In genomic region chrX:65609237-65609636, GRCh38 we compare ENCODE assay signal across 22 cellular contexts. TPM values are rescaled to one million over a fixed set of nuclear protein-coding genes. Genes with fewer than 3 reads are reported as not detected.
DNase-seq lines count a peak whose midpoint lies in the region; ATAC-seq, FAIRE-seq and TF ChIP-seq lines count a peak whose summit lies in the region.
"Had no signal": no experiment of that assay in that cellular context is flagged by ENCODE, and none has a peak within 500 bp of the region (broad histone marks: within the 10 kb centered on the region; RNA-seq: fewer than 3 reads in every experiment).

No MANE protein-coding gene starts in this region.

- POLR2A ChIA-PET in activated CD8-positive, alpha-beta T cell treated with anti-CD3 and anti-CD28 coated beads, Interleukin-2, amount 10 ng/mL, durations not matched to agents 7 days and 5 days (lab: Charles Lee), result interaction anchor here (1.1 kb wide), 1 partner anchor 59 kb away, joined by 3 read pairs; no protein-coding TSS in a partner anchor

- no peak for FAIRE-seq in keratinocyte (lab: Jason Lieb, UNC)
- no peak for FAIRE-seq in frontal cortex (lab: Jason Lieb, UNC)
- FAIRE-seq: D721Med, H1, small intestine, urothelium cell line had no signal

- CTCF ChIA-PET in activated CD8-positive, alpha-beta T cell treated with anti-CD3 and anti-CD28 coated beads, Interleukin-2, amount 10 ng/mL, durations not matched to agents 7 days and 5 days (lab: Charles Lee), result interaction anchor here (1.7 kb wide), 1 partner anchor 13 kb away, joined by 7 read pairs; no protein-coding TSS in a partner anchor

- no peak overlapping the region for H3K4me2 ChIP-seq in keratinocyte (ENCODE audit: control insufficient read depth, extremely low read depth, insufficient read depth, low read depth, low read length)
- H3K4me2 ChIP-seq: hepatocyte had no signal

- H3K27ac Mint-ChIP-seq in activated CD8-positive, alpha-beta T cell treated with anti-CD3 and anti-CD28 coated beads, Interleukin-2, amount 10 ng/mL, durations not matched to agents 7 days and 5 days, result peak overlapping the region; percentile 34
- H3K27ac Mint-ChIP-seq: activated CD4-positive, alpha-beta T cell treated with anti-CD3 and anti-CD28 coated beads, Interleukin-2, amount 10 ng/mL, durations not matched to agents 7 days and 5 days had no signal

- TF ChIP-seq CTCF in right atrium auricular region (IDR thresholded peaks at IDR 0.05) (no peak), keratinocyte (optimal IDR thresholded peaks at IDR 0.05 in 1 of 3, IDR thresholded peaks at IDR 0.05 in 1 of 3, conservative IDR thresholded peaks at IDR 0.05 in 1 of 3; ENCODE audit: extremely low read depth in 1 of 3, insufficient read depth in 2 of 3, low read length in 3 of 3) (no peak), esophagus squamous epithelium (IDR thresholded peaks at IDR 0.05) (no peak)

- no peaks in the 10 kb centered on the region for H3K9me3 ChIP-seq in right atrium auricular region
- no peaks in the 10 kb centered on the region for H3K9me3 ChIP-seq in keratinocyte (ENCODE audit: control insufficient read depth, low read depth, low read length)
- H3K9me3 ChIP-seq in esophagus squamous epithelium, result no peaks in the 10 kb centered on the region
- H3K9me3 ChIP-seq: suprapubic skin had no signal

- H3K27ac ChIP-seq in right atrium auricular region (peak overlapping the region; percentile 21 to 35), keratinocyte (ENCODE audit: control insufficient read depth, insufficient read depth, low read length) (peak overlapping the region; percentile 7), esophagus squamous epithelium (peak overlapping the region in 2 of 4 donors; percentile 17 to 28)
- H3K27ac ChIP-seq: foreskin keratinocyte, hepatocyte, suprapubic skin, VCaP had no signal

- no peaks in the 10 kb centered on the region for H4K20me1 ChIP-seq in keratinocyte (ENCODE audit: control insufficient read depth, extremely low read depth, insufficient read depth, low read length)

- 67 to 73% methylated on average over 1 to 4 of the region's 4 CpGs for WGBS in esophagus squamous epithelium, 2 donors

- H3K4me1 Mint-ChIP-seq in activated CD8-positive, alpha-beta T cell treated with anti-CD3 and anti-CD28 coated beads, Interleukin-2, amount 10 ng/mL, durations not matched to agents 7 days and 5 days (ENCODE audit: low read depth), result peaks cover 35% of the 10 kb centered on the region

- H3K36me3 Mint-ChIP-seq in activated CD8-positive, alpha-beta T cell treated with anti-CD3 and anti-CD28 coated beads, Interleukin-2, amount 10 ng/mL, durations not matched to agents 7 days and 5 days (ENCODE audit: low read depth), result peaks cover 6% of the 10 kb centered on the region

- no peaks in the 10 kb centered on the region for H3K9me3 Mint-ChIP-seq in activated CD8-positive, alpha-beta T cell treated with anti-CD3 and anti-CD28 coated beads, Interleukin-2, amount 10 ng/mL, durations not matched to agents 7 days and 5 days (ENCODE audit: insufficient read depth)

- peak overlapping the region; percentile 44 for H2AFZ ChIP-seq in keratinocyte (ENCODE audit: control insufficient read depth, low read length)
- H2AFZ ChIP-seq: hepatocyte had no signal

- no peak for TF ChIP-seq POLR2A in esophagus squamous epithelium (IDR thresholded peaks at IDR 0.05)

- intact Hi-C loops in cardiac septum (cut with DNase I), result no loop called here
- intact Hi-C loops in esophagus squamous epithelium (cut with DNase I), result no loop called here

- H3K36me3 ChIP-seq in right atrium auricular region (no peaks in the 10 kb centered on the region), keratinocyte (ENCODE audit: control insufficient read depth in 2 of 2, extremely low read depth in 1 of 2, insufficient read depth in 2 of 2, low read length in 2 of 2) (no peaks in the 10 kb centered on the region), esophagus squamous epithelium (no peaks in the 10 kb centered on the region)
- H3K36me3 ChIP-seq: suprapubic skin had no signal

- H3K27me3 Mint-ChIP-seq in activated CD8-positive, alpha-beta T cell treated with anti-CD3 and anti-CD28 coated beads, Interleukin-2, amount 10 ng/mL, durations not matched to agents 7 days and 5 days (ENCODE audit: low read depth), result no peaks in the 10 kb centered on the region
- H3K27me3 Mint-ChIP-seq: activated CD4-positive, alpha-beta T cell treated with anti-CD3 and anti-CD28 coated beads, Interleukin-2, amount 10 ng/mL, durations not matched to agents 7 days and 5 days had no signal

- H3K4me3 ChIP-seq in right atrium auricular region (no peak overlapping the region), keratinocyte (ENCODE audit: control insufficient read depth in 2 of 3, extremely low read depth in 1 of 3, insufficient read depth in 2 of 3, low read depth in 1 of 3, low read length in 3 of 3) (no peak overlapping the region), esophagus squamous epithelium (no peak overlapping the region)
- H3K4me3 ChIP-seq: hepatocyte, suprapubic skin had no signal

- H3K9me1 ChIP-seq in keratinocyte (ENCODE audit: control insufficient read depth, extremely low read depth, insufficient read depth, low read length), result no peaks in the 10 kb centered on the region

- no peaks in the 10 kb centered on the region for H3K27me3 ChIP-seq in right atrium auricular region
- H3K27me3 ChIP-seq in keratinocyte (ENCODE audit: control insufficient read depth, extremely low read depth, insufficient read depth, low read length), result no peaks in the 10 kb centered on the region
- H3K27me3 ChIP-seq in esophagus squamous epithelium, result no peaks in the 10 kb centered on the region
- H3K27me3 ChIP-seq: foreskin keratinocyte, hepatocyte, suprapubic skin had no signal

- ATAC-seq in activated CD8-positive, alpha-beta T cell treated with anti-CD3 and anti-CD28 coated beads, Interleukin-2, amount 10 ng/mL, durations not matched to agents 7 days and 5 days, result no peak
- ATAC-seq: foreskin keratinocyte had no signal

- dilution Hi-C loops in keratinocyte (cut with MboI; ENCODE audit: extremely low pct_ligation_motif_present, low sequenced_read_pairs), result no loop called here

- peaks cover 0 to 14% of the 10 kb centered on the region in 2 donors for H3K4me1 ChIP-seq in right atrium auricular region
- H3K4me1 ChIP-seq in keratinocyte (ENCODE audit: control insufficient read depth, extremely low read depth, insufficient read depth, low read length), result peaks cover 26% of the 10 kb centered on the region
- peaks cover 0 to 27% (median 9%) of the 10 kb centered on the region in 3 donors for H3K4me1 ChIP-seq in esophagus squamous epithelium

- no peak overlapping the region for H3K4me3 Mint-ChIP-seq in activated CD8-positive, alpha-beta T cell treated with anti-CD3 and anti-CD28 coated beads, Interleukin-2, amount 10 ng/mL, durations not matched to agents 7 days and 5 days
- H3K4me3 Mint-ChIP-seq: activated CD4-positive, alpha-beta T cell treated with anti-CD3 and anti-CD28 coated beads, Interleukin-2, amount 10 ng/mL, durations not matched to agents 7 days and 5 days had no signal

- no peaks in the 10 kb centered on the region for H3K79me2 ChIP-seq in keratinocyte (ENCODE audit: control insufficient read depth, insufficient read depth, low read length)
- H3K79me2 ChIP-seq: hepatocyte had no signal

- no peak overlapping the region for H3K9ac ChIP-seq in keratinocyte (ENCODE audit: control insufficient read depth, extremely low read depth, insufficient read depth, low read length)

- no peak for DNase-seq in right atrium auricular region (ENCODE audit: low spot score)
- DNase-seq in cardiac septum (ENCODE audit: low spot score), result no peak
- no peak for DNase-seq in activated CD8-positive, alpha-beta T cell treated with anti-CD3 and anti-CD28 coated beads, Interleukin-2, amount 10 ng/mL, durations not matched to agents 7 days and 5 days
- DNase-seq in keratinocyte (ENCODE audit: low read depth, low spot score), result no peak
- DNase-seq in frontal cortex (ENCODE audit: low spot score in 2 of 2), result no peak
- DNase-seq in esophagus squamous epithelium (lab: John Stamatoyannopoulos, UW), result no peak
- no peak for DNase-seq in stimulated activated CD8-positive, alpha-beta memory T cell treated with anti-CD3 and anti-CD28 coated beads, Interleukin-4, amount 100 ng/mL, for 48 hours
- DNase-seq: activated CD4-positive, alpha-beta T cell treated with anti-CD3 and anti-CD28 coated beads, Interleukin-2, amount 10 ng/mL, durations not matched to agents 7 days and 5 days; C1 segment of cervical spinal cord; foreskin keratinocyte; Karpas-422; NCI-H1092 treated with DMSO at 0.1 percent for 48 hours; NCI-H187 treated with DMSO at 0.1 percent for 48 hours; NCI-H526; small intestine; stimulated activated CD4-positive, alpha-beta T cell treated with anti-CD3 and anti-CD28 coated beads, Interleukin-2, amount 100 ng/mL, for 24 hours had no signal

RNA-seq across cellular contexts. Expression of gene MSN, which starts 58.2 kb away (rescaled TPM):
- total RNA-seq in right atrium auricular region, result 100 to 1,000 TPM; 125 to 256 TPM
- 177 TPM for total RNA-seq in cardiac septum
- 100 to 1,000 TPM; 622 to 627 TPM for total RNA-seq in activated CD8-positive, alpha-beta T cell treated with anti-CD3 and anti-CD28 coated beads, Interleukin-2, amount 10 ng/mL, durations not matched to agents 7 days and 5 days
- 392 to 551 TPM (median 421 TPM) in 3 replicates for polyA plus RNA-seq in keratinocyte
- 105 TPM for polyA plus RNA-seq in keratinocyte (2011; ENCODE audit: low read depth)
- polyA plus RNA-seq in keratinocyte (2011; cell fraction: cytosol; rRNA removed), result 439 and 498 TPM in 2 replicates
- polyA plus RNA-seq in keratinocyte (2011; cell fraction: nucleus; rRNA removed), result 606 and 623 TPM in 2 replicates
- 110 and 441 TPM in 2 replicates for polyA plus RNA-seq in keratinocyte (2012; ENCODE audit: low replicate concordance)
- 493 to 669 TPM (median 578 TPM) in 3 replicates for polyA minus RNA-seq in keratinocyte
- polyA minus RNA-seq in keratinocyte (2011; cell fraction: cytosol; rRNA and poly(A)+ RNA removed), result 319 TPM
- 213 and 374 TPM in 2 replicates for polyA minus RNA-seq in keratinocyte (2011; cell fraction: nucleus; rRNA and poly(A)+ RNA removed)
- 17.9 TPM for total RNA-seq in frontal cortex
- 100 to 1,000 TPM in 3 of 4 donors, 10 to 100 TPM in 1; 62.4 to 158 (median 133) TPM for total RNA-seq in esophagus squamous epithelium
